In genomic region chr1:14977338-14977931, GRCh38 we compare ENCODE assay signal across 21 cellular contexts.
DNase-seq lines count a peak whose midpoint lies in the region; ATAC-seq and TF ChIP-seq lines count a peak whose summit lies in the region.
"Had no signal": no experiment of that assay in that cellular context is flagged by ENCODE, and none has a peak within 500 bp of the region (broad histone marks: within the 10 kb centered on the region; RNA-seq: fewer than 3 reads in every experiment).

No MANE protein-coding gene starts in this region.

- DNase-seq in NCI-H1105 treated with DMSO at 0.1 percent for 48 hours (lab: John Stamatoyannopoulos, UW) (peak; percentile 25), NCI-H1105 (lab: John Stamatoyannopoulos, UW) (no peak), WTC11 (ENCODE audit: low spot score) (no peak), iPS-NIHi11 (ENCODE audit: low spot score) (peak; percentile 52), ureter (ENCODE audit: low spot score) (peak; percentile 67), RKO (ENCODE audit: low spot score) (no peak)
- no peak for DNase-seq in stimulated activated CD4-positive, alpha-beta T cell treated with anti-CD3 and anti-CD28 coated beads, Interleukin-4, amount 100 ng/mL, for 24 hours
- DNase-seq: activated CD4-positive, alpha-beta T cell treated with anti-CD3 and anti-CD28 coated beads, Interleukin-2, amount 50 U/mL, for 4 hours; body of pancreas; effector CD8-positive, alpha-beta T cell; HCEC 1CT; naive B cell; NCI-H1092 treated with DMSO at 0.1 percent for 48 hours; NCI-H2081; NCI-H446; OCI-M1; stomach; T-helper 2 cell; transverse colon had no signal

- H3K27ac Mint-ChIP-seq in WTC11, result peak overlapping the region; percentile 49; the same call in 1 of the 2 replicates
- H3K27ac Mint-ChIP-seq: naive B cell had no signal

- H3K27me3 Mint-ChIP-seq in WTC11 (ENCODE audit: low read depth), result no peaks in the 10 kb centered on the region

- POLR2A ChIA-PET in WTC11 (lab: Charles Lee), result no interaction called here

- H3K4me3 Mint-ChIP-seq in WTC11, result no peak overlapping the region
- H3K4me3 Mint-ChIP-seq: naive B cell had no signal

- CTCF ChIA-PET in WTC11 (lab: Charles Lee), result interaction anchor here (0.6 to 0.7 kb wide), 2 partner anchors 50 to 542 kb away, joined by 3 to 6 read pairs; no protein-coding TSS in a partner anchor

- ATAC-seq in WTC11 (no peak), GM18861 (IDR thresholded peaks at IDR 0.05; ENCODE audit: unreplicated experiment) (no peak)
- ATAC-seq: body of pancreas, left lobe of liver had no signal

- no peak for TF ChIP-seq CTCF in WTC11 (IDR thresholded peaks at IDR 0.05)

- H3K36me3 Mint-ChIP-seq in WTC11, result peaks cover 17% of the 10 kb centered on the region
- H3K36me3 Mint-ChIP-seq: naive B cell had no signal

- peaks cover 19% of the 10 kb centered on the region for H3K9me3 Mint-ChIP-seq in WTC11

- H3K4me1 Mint-ChIP-seq in WTC11, result peaks cover 12% of the 10 kb centered on the region
- H3K4me1 Mint-ChIP-seq: naive B cell had no signal

TF ChIP-seq in WTC11, 78 proteins besides CTCF, POLR2A, EP300 and RAD21:
- TF ChIP-seq ZNF281 (CRISPR knock-in tag; IDR thresholded peaks at IDR 0.05), result no peak
- no peak for TF ChIP-seq E2F1 (CRISPR knock-in tag; IDR thresholded peaks at IDR 0.05)
- TF ChIP-seq ZNF138 (CRISPR knock-in tag; conservative IDR thresholded peaks at IDR 0.05), result no peak
- no peak for TF ChIP-seq MYBL2 (CRISPR knock-in tag; IDR thresholded peaks at IDR 0.05)
- TF ChIP-seq HMGXB4 (CRISPR knock-in tag; IDR thresholded peaks at IDR 0.05), result no peak
- no peak for TF ChIP-seq CDX4 (CRISPR knock-in tag; IDR thresholded peaks at IDR 0.05; ENCODE audit: borderline replicate concordance)

Comparison
In these comparisons a context has a peak if more than half of its experiments do, and no peak if none do; other contexts are left out.
1. DNase-seq: peak in NCI-H1105 treated with DMSO at 0.1 percent for 48 hours (single experiment), iPS-NIHi11 (single experiment) and ureter (single experiment); none in NCI-H1105 (single experiment), WTC11 (single experiment), stimulated activated CD4-positive, alpha-beta T cell treated with anti-CD3 and anti-CD28 coated beads, Interleukin-4, amount 100 ng/mL, for 24 hours (single experiment) and RKO (single experiment).